ENCODE assay signal across 1 cellular context in the genomic region with DNA sequence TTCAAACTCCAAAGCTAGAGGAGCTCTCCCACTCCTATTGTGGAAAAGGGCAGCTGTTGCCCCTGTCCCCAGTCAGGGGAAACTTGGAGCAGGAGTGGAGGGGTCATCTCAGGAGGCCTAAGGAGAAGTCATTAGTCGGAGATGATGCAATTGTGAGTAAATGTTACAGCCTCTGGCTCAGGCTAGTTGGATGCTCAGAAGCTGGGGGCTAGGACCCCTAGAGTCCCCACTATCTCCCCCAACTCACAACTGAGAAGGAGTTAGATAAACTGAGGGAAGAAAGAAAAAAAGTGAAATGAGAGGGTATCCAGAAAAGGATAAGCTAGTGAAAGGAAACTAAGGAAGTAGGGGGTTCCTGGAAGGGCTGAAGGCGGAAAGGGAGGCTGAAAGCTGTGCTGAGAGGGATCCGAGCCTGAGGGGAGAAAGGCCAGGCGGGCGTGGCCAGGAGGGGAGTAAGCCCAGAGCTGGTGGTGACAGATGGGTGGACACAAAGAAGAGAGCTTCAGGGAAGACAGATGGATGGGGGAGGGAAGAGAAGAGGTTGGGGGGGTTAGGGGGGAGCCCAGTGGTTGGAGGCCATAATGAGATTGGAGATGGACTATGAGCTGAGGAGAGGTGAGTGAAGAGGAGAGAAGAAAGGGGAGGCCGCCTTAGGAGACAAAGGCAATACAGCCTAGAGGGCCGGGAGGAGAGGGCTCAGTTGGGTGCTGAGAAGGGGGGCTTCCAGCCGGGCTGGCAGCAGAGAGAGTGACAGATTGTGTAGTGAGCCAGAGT.
TF ChIP-seq lines count a peak whose summit lies in the region.

No MANE protein-coding gene starts in this region.

TF ChIP-seq in A549, 52 proteins besides CTCF, POLR2A, EP300 and RAD21 (continued from another document):
- no peak for TF ChIP-seq EHMT2 (IDR thresholded peaks at IDR 0.05; ENCODE audit: low read depth)
